18 cellular contexts compared by ENCODE assay signal in the genomic region with DNA sequence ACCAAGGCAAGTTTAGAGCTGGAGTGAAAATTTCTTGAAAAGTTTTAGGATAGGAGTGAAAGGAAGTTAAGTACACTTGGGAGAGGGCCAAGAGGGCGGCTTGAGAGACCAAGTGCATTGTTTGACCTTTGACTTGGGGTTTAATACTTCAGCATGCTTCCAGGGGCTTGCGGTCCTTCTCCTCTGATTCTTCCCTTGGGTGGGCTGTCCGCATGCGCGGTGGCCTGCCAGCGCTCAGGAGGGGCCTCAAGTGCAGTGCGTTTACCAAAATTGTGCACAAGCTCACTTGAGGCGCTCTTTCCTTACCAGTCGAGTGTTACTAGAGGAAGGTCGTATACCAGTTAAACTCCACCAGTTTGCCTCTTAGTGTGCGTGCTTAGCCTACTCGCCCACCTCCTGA.
A peak's percentile ranks its signal among the peaks of the same experiment; 100 is the strongest.
DNase-seq lines count a peak whose midpoint lies in the region; ATAC-seq, FAIRE-seq and TF ChIP-seq lines count a peak whose summit lies in the region.
"Had no signal": no experiment of that assay in that cellular context is flagged by ENCODE, and none has a peak within 500 bp of the region (broad histone marks: within the 10 kb centered on the region; RNA-seq: fewer than 3 reads in every experiment).

No MANE protein-coding gene starts in this region.

- H3K27me3 ChIP-seq in HL-60 (ENCODE audit: insufficient read depth, poor library complexity, severe bottlenecking) (no peaks in the 10 kb centered on the region), K562 (ENCODE audit: control insufficient read depth in 2 of 2, insufficient read depth in 2 of 2, low read length in 2 of 2) (peaks cover 6 to 17% of the 10 kb centered on the region in 2 experiments; a peak in 3 of 5 replicates)
- H3K27me3 ChIP-seq: BE2C had no signal

- H2AFZ ChIP-seq in K562 (ENCODE audit: low read depth, low read length) = no peak overlapping the region
- H2AFZ ChIP-seq: GM23248 had no signal

- no peaks in the 10 kb centered on the region for H3K27me3 Mint-ChIP-seq in stimulated activated memory B cell treated with anti-CD40 and anti-IgM and Interleukin-4, amounts not matched to agents 10 μg/mL and 1 μg/mL and 100 μg/mL, for 72 hours
- H3K27me3 Mint-ChIP-seq: CD4-positive, alpha-beta memory T cell had no signal

- peaks cover 32% of the 10 kb centered on the region for H3K4me1 Mint-ChIP-seq in stimulated activated memory B cell treated with anti-CD40 and anti-IgM and Interleukin-4, amounts not matched to agents 10 μg/mL and 1 μg/mL and 100 μg/mL, for 72 hours

- in situ Hi-C loops in K562 (cut with MboI) (no loop called here), GM13976 (cut with MboI; ENCODE audit: low sequenced_read_pairs, unreplicated experiment) (loop anchor here (25.0 kb wide), 1 partner anchor 446 kb away; a partner anchor contains a TSS)

- H3K9me3 ChIP-seq in K562 (replicated peaks; ENCODE audit: control insufficient read depth, insufficient read depth, low read depth, low read length) = no peaks in the 10 kb centered on the region
- H3K9me3 ChIP-seq: BE2C had no signal

- H3K79me2 ChIP-seq in K562 (ENCODE audit: control insufficient read depth, insufficient read depth, low read length) = no peaks in the 10 kb centered on the region

- BruUV-seq in K562 (replicated peaks; lab: Mats Ljungman, UMichigan) = no TSS peak

- H3K9ac ChIP-seq in K562 (ENCODE audit: insufficient read depth in 1 of 2, low read depth in 2 of 2, low read length in 2 of 2) = no peak overlapping the region
- H3K9ac ChIP-seq: GM23248 had no signal

- intact Hi-C loops in K562 (cut with micrococcal nuclease) = no loop called here

- H3K4me3 Mint-ChIP-seq in stimulated activated memory B cell treated with anti-CD40 and anti-IgM and Interleukin-4, amounts not matched to agents 10 μg/mL and 1 μg/mL and 100 μg/mL, for 72 hours = no peak overlapping the region
- H3K4me3 Mint-ChIP-seq: CD4-positive, alpha-beta memory T cell; H9 had no signal

- H3K27ac ChIP-seq in HL-60 (replicated peaks) (0 out of 2 replicates have a peak overlapping the region, but pooled peaks have one; percentile 4), K562 (ENCODE audit: extremely low read depth, low read depth, low read length) (no peak overlapping the region)
- H3K27ac ChIP-seq: GM23248 had no signal

- DNase-seq in HL-60 (ENCODE audit: low read depth in 1 of 2, low spot score in 1 of 2) (no peak), K562 (ENCODE audit: extremely low read depth in 1 of 4, low spot score in 3 of 4) (no peak), AG08396 (ENCODE audit: low spot score) (no peak), GM13976 (ENCODE audit: low spot score) (no peak), mesenteric fat pad (ENCODE audit: low spot score) (no peak)
- DNase-seq: BE2C; C1 segment of cervical spinal cord; Calu3; CD4-positive, alpha-beta memory T cell; COR-L47; DMS53; DMS79 treated with DMSO at 0.1 percent for 48 hours; GF-D8; GM23248; H9 had no signal

- no peak overlapping the region for H3K4me3 ChIP-seq in HL-60 (replicated peaks; ENCODE audit: insufficient read depth, low read length)
- no peak overlapping the region for H3K4me3 ChIP-seq in K562
- H3K4me3 ChIP-seq: GM23248 had no signal

- no peak for ATAC-seq in K562
- no peak for ATAC-seq in stimulated activated memory B cell treated with anti-CD40 and anti-IgM and Interleukin-4, amounts not matched to agents 10 μg/mL and 1 μg/mL and 100 μg/mL, for 72 hours
- ATAC-seq: HCT116 had no signal

- no peaks in the 10 kb centered on the region for H3K4me1 ChIP-seq in K562 (replicated peaks in 1 of 2; ENCODE audit: control insufficient read depth in 2 of 2, insufficient read depth in 2 of 2, low read length in 2 of 2)
- H3K4me1 ChIP-seq: BE2C had no signal

- POLR2A ChIA-PET in K562 (lab: Yijun Ruan, JAX) = no interaction called here

- CTCF ChIA-PET in K562 (lab: Yijun Ruan, JAX; ENCODE audit: low intra/inter-chr PET ratio) = no interaction called here

- no peaks in the 10 kb centered on the region for H3K9me1 ChIP-seq in K562 (ENCODE audit: control insufficient read depth, insufficient read depth, low read length)

- H3K36me3 Mint-ChIP-seq in stimulated activated memory B cell treated with anti-CD40 and anti-IgM and Interleukin-4, amounts not matched to agents 10 μg/mL and 1 μg/mL and 100 μg/mL, for 72 hours = no peaks in the 10 kb centered on the region
- H3K36me3 Mint-ChIP-seq: CD4-positive, alpha-beta memory T cell had no signal

- TF ChIP-seq POLR2A in K562 (conservative IDR thresholded peaks at IDR 0.05) = no peak

- TF ChIP-seq CTCF in HL-60 (IDR thresholded peaks at IDR 0.05; ENCODE audit: insufficient read depth, low read length) (no peak), K562 (IDR thresholded peaks at IDR 0.05 in 2 of 3, conservative IDR thresholded peaks at IDR 0.05 in 1 of 3; ENCODE audit: insufficient read depth in 2 of 3, low read depth in 1 of 3, low read length in 3 of 3) (no peak), GM13976 (IDR thresholded peaks at IDR 0.05; ENCODE audit: borderline replicate concordance, control extremely low read depth, extremely low read depth, insufficient read depth, missing control alignments) (no peak)

- H3K27ac Mint-ChIP-seq in stimulated activated memory B cell treated with anti-CD40 and anti-IgM and Interleukin-4, amounts not matched to agents 10 μg/mL and 1 μg/mL and 100 μg/mL, for 72 hours = peak overlapping the region; percentile 21

- no peaks in the 10 kb centered on the region for H3K9me3 Mint-ChIP-seq in stimulated activated memory B cell treated with anti-CD40 and anti-IgM and Interleukin-4, amounts not matched to agents 10 μg/mL and 1 μg/mL and 100 μg/mL, for 72 hours
- H3K9me3 Mint-ChIP-seq: CD4-positive, alpha-beta memory T cell; H9 had no signal

- WGBS in K562 (ENCODE audit: insufficient coverage, low coverage, missing lambda C conversion rate) = 7% methylated on average over 12 of the region's 12 CpGs

- no peak for TF ChIP-seq RAD21 in K562 (CRISPR knock-in tag; conservative IDR thresholded peaks at IDR 0.05 in 1 of 2, IDR thresholded peaks at IDR 0.05 in 1 of 2)

- TF ChIP-seq EP300 in K562 (IDR thresholded peaks at IDR 0.05; ENCODE audit: low read length) = no peak

- H3K36me3 ChIP-seq in K562 (ENCODE audit: control insufficient read depth, insufficient read depth, low read length) = no peaks in the 10 kb centered on the region
- H3K36me3 ChIP-seq: BE2C had no signal

- no peak overlapping the region for H3K4me2 ChIP-seq in K562 (ENCODE audit: insufficient read depth, low read length)

- no peak for FAIRE-seq in K562 (lab: Jason Lieb, UNC)
- FAIRE-seq: GM12891 had no signal

- H4K20me1 ChIP-seq in K562 (replicated peaks; ENCODE audit: control insufficient read depth, insufficient read depth, low read length) = no peaks in the 10 kb centered on the region; the same call in 1 of the 2 replicates

TF ChIP-seq in K562, 482 proteins besides CTCF, POLR2A, EP300 and RAD21:
- TF ChIP-seq NRF1 (conservative IDR thresholded peaks at IDR 0.05 in 1 of 2, IDR thresholded peaks at IDR 0.05 in 1 of 2) (peak; percentile 29 to 33; a peak in 2 of 4 replicates), ZNF124 (CRISPR knock-in tag; IDR thresholded peaks at IDR 0.05) (no peak)
